1 cellular context compared by ENCODE assay signal in genomic region chr16:79950932-79951719, GRCh38.
TF ChIP-seq lines count a peak whose summit lies in the region.

No MANE protein-coding gene starts in this region.

TF ChIP-seq in K562, 482 proteins besides CTCF, POLR2A, EP300 and RAD21 (continued from another document and continues in another):
- TF ChIP-seq E2F6 (IDR thresholded peaks at IDR 0.05; ENCODE audit: borderline replicate concordance in 1 of 2, extremely low read depth in 1 of 2, insufficient read depth in 1 of 2, insufficient read length in 1 of 2, low read depth in 1 of 2, low read length in 1 of 2, poor library complexity in 1 of 2, severe bottlenecking in 1 of 2): no peak
- no peak for TF ChIP-seq KLF1 (tag; IDR thresholded peaks at IDR 0.05)
- TF ChIP-seq RNF2 (IDR thresholded peaks at IDR 0.05): no peak; the same call in 1 of the 2 replicates
- no peak for TF ChIP-seq RAD51 (IDR thresholded peaks at IDR 0.05; ENCODE audit: borderline replicate concordance, low read depth)
- no peak for TF ChIP-seq PHTF2 (CRISPR knock-in tag; IDR thresholded peaks at IDR 0.05)
- 0 out of 2 replicates have a peak, but pooled peaks have one; percentile 21 for TF ChIP-seq ZNF766 (CRISPR knock-in tag; conservative IDR thresholded peaks at IDR 0.05)
- TF ChIP-seq ZNF77 (CRISPR knock-in tag; IDR thresholded peaks at IDR 0.05): no peak
- TF ChIP-seq DNMT1 (IDR thresholded peaks at IDR 0.05): no peak
- no peak for TF ChIP-seq NFYB (IDR thresholded peaks at IDR 0.05; ENCODE audit: extremely low read depth, insufficient read length)
- TF ChIP-seq NR2F6 (CRISPR knock-in tag; IDR thresholded peaks at IDR 0.05): peak; percentile 87; the same call in 1 of the 2 replicates
- no peak for TF ChIP-seq ZKSCAN3 (CRISPR knock-in tag; IDR thresholded peaks at IDR 0.05)
- TF ChIP-seq NCOA6 (IDR thresholded peaks at IDR 0.05): no peak
- no peak for TF ChIP-seq KAT7 (CRISPR knock-in tag; IDR thresholded peaks at IDR 0.05; ENCODE audit: borderline replicate concordance)
- no peak for TF ChIP-seq ZNF174 (CRISPR knock-in tag; IDR thresholded peaks at IDR 0.05)
- TF ChIP-seq TEAD1 (CRISPR knock-in tag; IDR thresholded peaks at IDR 0.05): peak in 1 of 2 experiments; percentile 82; a peak in 2 of 4 replicates
- no peak for TF ChIP-seq MGA (IDR thresholded peaks at IDR 0.05)
- TF ChIP-seq RB1 (IDR thresholded peaks at IDR 0.05; ENCODE audit: low read depth): no peak
- TF ChIP-seq ZBTB43 (CRISPR knock-in tag; IDR thresholded peaks at IDR 0.05): no peak
- TF ChIP-seq CBX5 (IDR thresholded peaks at IDR 0.05; ENCODE audit: borderline replicate concordance, low read depth): no peak
- TF ChIP-seq ZNF639 (CRISPR knock-in tag; conservative IDR thresholded peaks at IDR 0.05 in 1 of 2, IDR thresholded peaks at IDR 0.05 in 1 of 2): peak in 1 of 2 experiments; percentile 65; a peak in 1 of 4 replicates
- no peak for TF ChIP-seq SMAD2 (IDR thresholded peaks at IDR 0.05; ENCODE audit: low read depth, low read length)
- TF ChIP-seq ZNF253 (CRISPR knock-in tag; conservative IDR thresholded peaks at IDR 0.05): no peak
- TF ChIP-seq RBM34 (IDR thresholded peaks at IDR 0.05; ENCODE audit: borderline replicate concordance, insufficient read depth, low read length): no peak
- TF ChIP-seq SIX5 (IDR thresholded peaks at IDR 0.05; ENCODE audit: borderline replicate concordance in 1 of 2, insufficient read depth in 1 of 2, low read depth in 1 of 2, low read length in 2 of 2): no peak
- TF ChIP-seq SMAD1 (IDR thresholded peaks at IDR 0.05; ENCODE audit: low read depth, low read length, partially characterized antibody): no peak
- TF ChIP-seq HNRNPH1 (optimal IDR thresholded peaks at IDR 0.05; ENCODE audit: low read depth, low read length): no peak
- peak; percentile 46; the same call in 1 of the 2 replicates for TF ChIP-seq ATF7 (IDR thresholded peaks at IDR 0.05)
- TF ChIP-seq HMG20A (CRISPR knock-in tag; conservative IDR thresholded peaks at IDR 0.05): no peak
- TF ChIP-seq SMARCC2 (IDR thresholded peaks at IDR 0.05; ENCODE audit: low read depth): peak; percentile 66; the same call in 1 of the 2 replicates
- TF ChIP-seq NFATC3 (IDR thresholded peaks at IDR 0.05): no peak
- no peak for TF ChIP-seq NKRF (IDR thresholded peaks at IDR 0.05; ENCODE audit: borderline replicate concordance)
- no peak for TF ChIP-seq ILK (tag; IDR thresholded peaks at IDR 0.05; ENCODE audit: borderline replicate concordance, low read depth)
- TF ChIP-seq BMI1 (IDR thresholded peaks at IDR 0.05; ENCODE audit: low read length): no peak
- no peak; the same call in 1 of the 2 replicates for TF ChIP-seq ZBTB12 (CRISPR knock-in tag; IDR thresholded peaks at IDR 0.05)
- TF ChIP-seq MNT (conservative IDR thresholded peaks at IDR 0.05): 0 out of 4 replicates have a peak, but pooled peaks of 1 of the 2 experiments have one; percentile 22
- no peak for TF ChIP-seq NONO (IDR thresholded peaks at IDR 0.05; ENCODE audit: low read depth in 2 of 2, low read length in 1 of 2)
- TF ChIP-seq ZNF23 (CRISPR knock-in tag; IDR thresholded peaks at IDR 0.05): no peak
